ENCODE assay signal across 8 cellular contexts in the genomic region with DNA sequence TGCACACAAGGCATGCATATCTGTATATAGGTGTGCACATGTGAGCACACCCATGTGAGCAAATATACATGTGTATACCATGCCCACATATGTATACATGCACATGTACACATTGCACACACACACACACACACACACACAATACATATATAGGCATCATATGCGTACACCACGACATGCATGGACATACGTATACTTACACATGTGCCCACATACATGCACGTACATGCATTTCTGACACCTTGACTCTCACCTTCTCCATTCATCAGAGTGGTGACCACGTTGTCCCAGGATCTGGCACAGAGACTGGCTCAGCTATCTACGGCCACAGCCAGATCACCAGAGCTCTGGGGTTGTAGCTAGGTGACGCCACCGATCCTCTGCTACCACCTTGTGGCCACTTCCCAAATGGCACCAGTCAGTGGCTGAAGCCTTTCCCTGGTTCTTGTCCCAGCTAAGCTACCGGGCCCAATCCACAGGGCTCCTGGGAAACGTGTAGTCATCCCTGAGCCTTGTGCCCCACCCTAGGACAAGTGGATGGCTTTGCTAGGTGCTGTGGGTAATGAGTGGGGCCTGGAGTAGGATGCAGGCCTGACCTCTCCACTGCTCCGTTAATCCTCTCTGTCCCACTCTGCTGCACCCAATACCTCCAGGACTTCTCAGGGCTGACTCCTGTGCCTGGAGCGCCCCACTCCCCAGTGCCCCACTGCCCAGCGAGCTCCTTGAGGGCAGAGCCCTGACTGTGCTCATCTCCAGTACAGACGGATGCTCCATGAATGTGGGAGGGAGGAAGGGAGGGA.
DNase-seq lines count a peak whose midpoint lies in the region; ATAC-seq and TF ChIP-seq lines count a peak whose summit lies in the region.

No MANE protein-coding gene starts in this region.

- POLR2A ChIA-PET in AG04449 (lab: Yijun Ruan, JAX), result interaction anchor here (1.0 to 1.5 kb wide), 4 partner anchors 59 to 247 kb away, joined by 3 to 10 read pairs (median 5); a partner anchor contains a TSS

- DNase-seq in AG04449 (ENCODE audit: low read depth, low spot score), result no peak
- DNase-seq in NCI-H345 (lab: John Stamatoyannopoulos, UW), result peak; percentile 79
- peak; percentile 48 for DNase-seq in activated CD4-positive, CD25-positive, alpha-beta regulatory T cell treated with anti-CD3 and anti-CD28 coated beads, Interleukin-2, amount 50 U/mL, for 16 hours (ENCODE audit: low read depth, low spot score)
- peak; percentile 58 for DNase-seq in central memory CD4-positive, alpha-beta T cell
- peak; percentile 86 for DNase-seq in kidney tubule cell (ENCODE audit: low spot score)
- peak; percentile 80 for DNase-seq in stimulated activated CD4-positive, alpha-beta T cell treated with anti-CD3 and anti-CD28 coated beads, Interleukin-4, amount 100 ng/mL, for 1 hour

- no peak overlapping the region for H3K4me3 ChIP-seq in AG04449 (ENCODE audit: low read depth, low read length)

- TF ChIP-seq CTCF in AG04449 (IDR thresholded peaks at IDR 0.05; ENCODE audit: insufficient read depth, low read length, missing control alignments), result peak; percentile 96

- ATAC-seq in GM18519 (IDR thresholded peaks at IDR 0.05; ENCODE audit: low FRiP score, unreplicated experiment) (peak; percentile 61), HG03139 (IDR thresholded peaks at IDR 0.05; ENCODE audit: unreplicated experiment) (peak; percentile 75)

- CTCF ChIA-PET in AG04449 (lab: Yijun Ruan, JAX), result interaction anchor here (0.8 to 24.9 kb wide), 43 partner anchors 8 to 735 kb away, joined by 3 to 1449 read pairs (median 6); a partner anchor contains a TSS
